ENCODE assay signal across 2 cellular contexts in genomic region chr2:230866704-230867561, GRCh38.
TF ChIP-seq lines count a peak whose summit lies in the region.

No MANE protein-coding gene starts in this region.

TF ChIP-seq in HEK293, 187 proteins besides CTCF, POLR2A, EP300 and RAD21 (continues in another document):
- no peak for TF ChIP-seq ZNF404 (tag by site-specific recombination; IDR thresholded peaks at IDR 0.05)
- TF ChIP-seq HOXA7 (CRISPR knock-in tag; IDR thresholded peaks at IDR 0.05; ENCODE audit: borderline replicate concordance), result no peak
- TF ChIP-seq ZNF239 (tag by site-specific recombination; IDR thresholded peaks at IDR 0.05), result no peak
- TF ChIP-seq ZNF341 (tag by site-specific recombination; IDR thresholded peaks at IDR 0.05; ENCODE audit: low read depth), result no peak
- no peak for TF ChIP-seq ZNF280C (tag by site-specific recombination; IDR thresholded peaks at IDR 0.05)
- TF ChIP-seq ZSCAN18 (tag by site-specific recombination; IDR thresholded peaks at IDR 0.05), result no peak
- no peak for TF ChIP-seq ZNF621 (tag by site-specific recombination; IDR thresholded peaks at IDR 0.05)
- TF ChIP-seq ZNF148 (tag by site-specific recombination; IDR thresholded peaks at IDR 0.05; ENCODE audit: borderline replicate concordance), result no peak
- no peak for TF ChIP-seq ZNF48 (tag by site-specific recombination; IDR thresholded peaks at IDR 0.05)
- TF ChIP-seq ZNF776 (tag by site-specific recombination; IDR thresholded peaks at IDR 0.05; ENCODE audit: borderline replicate concordance), result no peak
- TF ChIP-seq INSM2 (tag by site-specific recombination; IDR thresholded peaks at IDR 0.05), result no peak
- TF ChIP-seq ZNF704 (tag by site-specific recombination; IDR thresholded peaks at IDR 0.05), result no peak
- TF ChIP-seq ZNF777 (tag by site-specific recombination; IDR thresholded peaks at IDR 0.05; ENCODE audit: borderline replicate concordance), result no peak
- no peak for TF ChIP-seq ZBTB6 (tag by site-specific recombination; IDR thresholded peaks at IDR 0.05)
- no peak for TF ChIP-seq ZNF677 (tag by site-specific recombination; IDR thresholded peaks at IDR 0.05)
- TF ChIP-seq ZNF629 (tag by site-specific recombination; IDR thresholded peaks at IDR 0.05), result no peak
- no peak for TF ChIP-seq ZNF19 (tag by site-specific recombination; IDR thresholded peaks at IDR 0.05; ENCODE audit: low read depth)
- no peak; the same call in 1 of the 2 replicates for TF ChIP-seq ZNF366 (tag by site-specific recombination; conservative IDR thresholded peaks at IDR 0.05)

TF ChIP-seq in HepG2, 621 proteins besides CTCF, POLR2A, EP300 and RAD21:
- TF ChIP-seq ZBTB37 (CRISPR knock-in tag; IDR thresholded peaks at IDR 0.05) (0 out of 2 replicates have a peak, but pooled peaks have one; percentile 18), CEBPB (IDR thresholded peaks at IDR 0.05; ENCODE audit: borderline replicate concordance, low read depth, low read length) (no peak), ATM (IDR thresholded peaks at IDR 0.05; ENCODE audit: borderline replicate concordance) (no peak), TERF1 (CRISPR knock-in tag; IDR thresholded peaks at IDR 0.05) (no peak), ZNF782 (CRISPR knock-in tag; IDR thresholded peaks at IDR 0.05; ENCODE audit: borderline replicate concordance) (0 out of 2 replicates have a peak, but pooled peaks have one; percentile 31), ZNF629 (CRISPR knock-in tag; conservative IDR thresholded peaks at IDR 0.05) (peak; percentile 66), LCORL (IDR thresholded peaks at IDR 0.05) (peak; percentile 76; the same call in 1 of the 2 replicates), LCORL (CRISPR knock-in tag; IDR thresholded peaks at IDR 0.05) (no peak), MEIS1 (CRISPR knock-in tag; IDR thresholded peaks at IDR 0.05; ENCODE audit: borderline replicate concordance) (no peak), ZNF124 (CRISPR knock-in tag; IDR thresholded peaks at IDR 0.05) (no peak), NFKBIZ (CRISPR knock-in tag; IDR thresholded peaks at IDR 0.05) (no peak), ZBTB4 (CRISPR knock-in tag; IDR thresholded peaks at IDR 0.05; ENCODE audit: borderline replicate concordance) (no peak), ZNF569 (CRISPR knock-in tag; IDR thresholded peaks at IDR 0.05; ENCODE audit: borderline replicate concordance) (0 out of 2 replicates have a peak, but pooled peaks have one; percentile 52)
